ENCODE assay signal across 26 cellular contexts in the genomic region with DNA sequence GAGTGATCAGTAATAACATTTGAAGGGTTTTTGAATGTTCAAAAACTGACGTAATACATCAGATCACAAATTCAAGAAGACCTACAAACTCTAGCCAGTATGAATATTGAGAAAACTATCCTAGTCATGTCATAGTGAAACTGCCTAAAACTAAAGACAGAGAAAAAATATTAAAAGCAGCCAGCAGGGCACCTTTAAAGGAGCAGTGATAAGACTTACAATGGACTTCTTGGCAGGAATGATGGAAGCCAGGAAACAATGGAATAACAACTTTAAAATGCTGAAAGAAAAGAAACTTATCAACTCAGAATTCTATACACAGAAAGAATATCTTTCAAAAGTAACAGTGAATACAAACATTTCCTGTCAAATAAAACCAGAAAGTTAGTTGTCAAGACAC.
"Had no signal": no experiment of that assay in that cellular context is flagged by ENCODE, and none has a peak within 500 bp of the region (broad histone marks: within the 10 kb centered on the region; RNA-seq: fewer than 3 reads in every experiment).

No MANE protein-coding gene starts in this region.

- ATAC-seq: esophagus mucosa; heart right ventricle; naive thymus-derived CD4-positive, alpha-beta T cell; psoas muscle; stimulated activated memory B cell treated with anti-CD40 and anti-IgM and Interleukin-4, amounts not matched to agents 10 μg/mL and 1 μg/mL and 100 μg/mL, for 72 hours had no signal

- H3K4me1 Mint-ChIP-seq: naive thymus-derived CD4-positive, alpha-beta T cell; stimulated activated memory B cell treated with anti-CD40 and anti-IgM and Interleukin-4, amounts not matched to agents 10 μg/mL and 1 μg/mL and 100 μg/mL, for 72 hours had no signal

- FAIRE-seq: astrocyte had no signal

- H3K36me3 ChIP-seq: adrenal gland, brain microvascular endothelial cell, heart right ventricle, neural progenitor cell, stomach, thyroid gland had no signal

- H2AFZ ChIP-seq: neural progenitor cell, parathyroid adenoma had no signal

- H3K36me3 Mint-ChIP-seq: neural progenitor cell; stimulated activated memory B cell treated with anti-CD40 and anti-IgM and Interleukin-4, amounts not matched to agents 10 μg/mL and 1 μg/mL and 100 μg/mL, for 72 hours had no signal

- H3K4me3 Mint-ChIP-seq: activated naive CD8-positive, alpha-beta T cell; naive thymus-derived CD4-positive, alpha-beta T cell; neural progenitor cell; stimulated activated memory B cell treated with anti-CD40 and anti-IgM and Interleukin-4, amounts not matched to agents 10 μg/mL and 1 μg/mL and 100 μg/mL, for 72 hours had no signal

- H3K27me3 ChIP-seq: brain microvascular endothelial cell, neural progenitor cell, stomach, thyroid gland had no signal

- H3K27ac ChIP-seq: adrenal gland, brain microvascular endothelial cell, heart right ventricle, neural progenitor cell, parathyroid adenoma, psoas muscle, stomach, thyroid gland had no signal

- DNase-seq: activated CD4-positive, alpha-beta T cell treated with anti-CD3 and anti-CD28 coated beads for 4 hours; activated CD4-positive, alpha-beta T cell treated with anti-CD3 and anti-CD28 coated beads, Interleukin-2, amount 50 U/mL, for 48 hours; activated CD8-positive, alpha-beta memory T cell treated with anti-CD3 and anti-CD28 coated beads for 24 hours; activated effector memory CD4-positive, alpha-beta T cell treated with Interleukin-2 at 50 U/mL for 16 hours; activated naive CD4-positive, alpha-beta T cell treated with Interleukin-2 at 50 U/mL for 16 hours; adrenal gland; brain microvascular endothelial cell; cortex of kidney; foreskin melanocyte; heart right ventricle; midbrain; naive thymus-derived CD4-positive, alpha-beta T cell; occipital lobe; psoas muscle; stimulated activated CD4-positive, alpha-beta T cell treated with anti-CD3 and anti-CD28 coated beads, Interleukin-1b, Interleukin-23, amount 100 ng/mL, for 48 hours; stimulated activated CD4-positive, alpha-beta T cell treated with anti-CD3 and anti-CD28 coated beads, Interleukin-4, amount 100 ng/mL, for 4 hours; stimulated activated CD8-positive, alpha-beta memory T cell treated with anti-CD3 and anti-CD28 coated beads, Interleukin-4, amount 100 ng/mL, for 48 hours; stomach; thyroid gland had no signal

- H3K27ac Mint-ChIP-seq: activated naive CD8-positive, alpha-beta T cell; naive thymus-derived CD4-positive, alpha-beta T cell; neural progenitor cell; stimulated activated memory B cell treated with anti-CD40 and anti-IgM and Interleukin-4, amounts not matched to agents 10 μg/mL and 1 μg/mL and 100 μg/mL, for 72 hours had no signal

- H3K4me1 ChIP-seq: adrenal gland, heart right ventricle, parathyroid adenoma, psoas muscle, stomach, thyroid gland had no signal

- H3K9ac ChIP-seq: neural progenitor cell, parathyroid adenoma had no signal

- H3K4me2 ChIP-seq: neural progenitor cell, smooth muscle cell had no signal

- H3K9me3 ChIP-seq: psoas muscle, thyroid gland had no signal

- H3K4me3 ChIP-seq: adrenal gland, heart right ventricle, neural progenitor cell, psoas muscle, smooth muscle cell, stomach, thyroid gland had no signal

- H3K79me2 ChIP-seq: parathyroid adenoma had no signal
